ENCODE assay signal across 13 cellular contexts in genomic region chr5:112284561-112284960, GRCh38.
DNase-seq lines count a peak whose midpoint lies in the region; ATAC-seq, FAIRE-seq and TF ChIP-seq lines count a peak whose summit lies in the region.
"Had no signal": no experiment of that assay in that cellular context is flagged by ENCODE, and none has a peak within 500 bp of the region (broad histone marks: within the 10 kb centered on the region; RNA-seq: fewer than 3 reads in every experiment).

No MANE protein-coding gene starts in this region.

- H3K9me3 ChIP-seq in right atrium auricular region (no peaks in the 10 kb centered on the region), right cardiac atrium (ENCODE audit: control insufficient read depth, low read length) (no peaks in the 10 kb centered on the region)
- H3K9me3 ChIP-seq: A549, Caco-2 had no signal

- peak overlapping the region; percentile 15 to 31 (median 28) for H3K27ac Mint-ChIP-seq in brain

- intact Hi-C loops in Right ventricle myocardium inferior (cut with DNase I) (no loop called here), right cardiac atrium (cut with DNase I) (no loop called here)

- H3K4me3 ChIP-seq in right atrium auricular region (no peak overlapping the region), right cardiac atrium (ENCODE audit: low read length) (no peak overlapping the region)
- H3K4me3 ChIP-seq: A549, GM23248 had no signal

- H3K4me1 ChIP-seq in right atrium auricular region (peaks cover 0 to 8% of the 10 kb centered on the region in 2 donors), right cardiac atrium (ENCODE audit: control insufficient read depth, insufficient read depth, low read length) (peaks cover 4% of the 10 kb centered on the region)
- H3K4me1 ChIP-seq: A549, Caco-2 had no signal

- WGBS in right cardiac atrium = 64% methylated on average over 3 of the region's 3 CpGs

- TF ChIP-seq CTCF in right atrium auricular region (IDR thresholded peaks at IDR 0.05) = no peak
- TF ChIP-seq CTCF in brain (conservative IDR thresholded peaks at IDR 0.05) = no peak

- no peak overlapping the region for H3K27ac ChIP-seq in right atrium auricular region
- peak overlapping the region; percentile 30 for H3K27ac ChIP-seq in right cardiac atrium (ENCODE audit: low read length)
- H3K27ac ChIP-seq: A549, GM23248 had no signal

- H3K4me3 Mint-ChIP-seq in brain = no peak overlapping the region
- H3K4me3 Mint-ChIP-seq: CD8-positive, alpha-beta memory T cell had no signal

- H3K36me3 Mint-ChIP-seq in brain = no peaks in the 10 kb centered on the region
- H3K36me3 Mint-ChIP-seq: CD8-positive, alpha-beta memory T cell had no signal

- peaks cover 4% of the 10 kb centered on the region for H3K27me3 Mint-ChIP-seq in brain

- no peaks in the 10 kb centered on the region for H3K27me3 ChIP-seq in right atrium auricular region
- no peaks in the 10 kb centered on the region for H3K27me3 ChIP-seq in right cardiac atrium (ENCODE audit: control insufficient read depth, insufficient read depth)

- no peaks in the 10 kb centered on the region for H3K9me3 Mint-ChIP-seq in brain
- H3K9me3 Mint-ChIP-seq: CD8-positive, alpha-beta memory T cell had no signal

- ATAC-seq in Right ventricle myocardium inferior (peak; percentile 43), right cardiac atrium (no peak), GM18520 (IDR thresholded peaks at IDR 0.05; ENCODE audit: unreplicated experiment) (no peak)
- ATAC-seq: A549, HCT116 had no signal

- H3K36me3 ChIP-seq in right atrium auricular region = no peaks in the 10 kb centered on the region

- DNase-seq in Right ventricle myocardium inferior (ENCODE audit: missing footprints) (no peak), right atrium auricular region (ENCODE audit: low spot score) (no peak), right cardiac atrium (no peak), urothelium cell line (ENCODE audit: low spot score) (no peak)
- no peak for DNase-seq in activated CD4-positive, CD25-positive, alpha-beta regulatory T cell treated with anti-CD3 and anti-CD28 coated beads, Interleukin-2, amount 50 U/mL, for 72 hours
- DNase-seq: Caco-2; CD8-positive, alpha-beta memory T cell; GM23248 had no signal

- peaks cover 30% of the 10 kb centered on the region for H3K4me1 Mint-ChIP-seq in brain
- H3K4me1 Mint-ChIP-seq: CD8-positive, alpha-beta memory T cell had no signal

- FAIRE-seq in urothelium cell line (lab: Jason Lieb, UNC) = peak; percentile 53
- FAIRE-seq: A549, H54 had no signal
